In genomic region chr21:43884012-43884860, GRCh38 we compare ENCODE assay signal across 8 cellular contexts. TPM values are rescaled to one million over a fixed set of nuclear protein-coding genes. Genes with fewer than 3 reads are reported as not detected.
A peak's percentile ranks its signal among the peaks of the same experiment; 100 is the strongest.
DNase-seq lines count a peak whose midpoint lies in the region; ATAC-seq and TF ChIP-seq lines count a peak whose summit lies in the region.

No MANE protein-coding gene starts in this region.

- H3K4me3 Mint-ChIP-seq in CD4-positive, CD25-positive, alpha-beta regulatory T cell = peak overlapping the region in 3 of 4 donors; percentile 53 to 70 (median 54)

- H3K4me1 ChIP-seq in CD4-positive, CD25-positive, alpha-beta regulatory T cell (ENCODE audit: control insufficient read depth, insufficient read depth, low read length, poor library complexity, severe bottlenecking) = peaks cover 45% of the 10 kb centered on the region
- H3K4me1 ChIP-seq in right cardiac atrium (ENCODE audit: control insufficient read depth, insufficient read depth, low read length) = peaks cover 16% of the 10 kb centered on the region
- peaks cover 2% of the 10 kb centered on the region for H3K4me1 ChIP-seq in thymus (ENCODE audit: control insufficient read depth, insufficient read depth, low read length)

- H3K27me3 ChIP-seq in CD4-positive, CD25-positive, alpha-beta regulatory T cell (ENCODE audit: control insufficient read depth, insufficient read depth, low read length) = no peaks in the 10 kb centered on the region
- H3K27me3 ChIP-seq in HL-60 (ENCODE audit: insufficient read depth, poor library complexity, severe bottlenecking) (no peaks in the 10 kb centered on the region), right cardiac atrium (ENCODE audit: control insufficient read depth, insufficient read depth) (no peaks in the 10 kb centered on the region), thymus (ENCODE audit: control insufficient read depth, insufficient read depth) (no peaks in the 10 kb centered on the region)

- no peak for TF ChIP-seq CTCF in HL-60 (IDR thresholded peaks at IDR 0.05; ENCODE audit: insufficient read depth, low read length)

- no peaks in the 10 kb centered on the region for H3K9me3 Mint-ChIP-seq in CD4-positive, CD25-positive, alpha-beta regulatory T cell

- H3K4me1 Mint-ChIP-seq in CD4-positive, CD25-positive, alpha-beta regulatory T cell = peaks cover 14 to 75% (median 39%) of the 10 kb centered on the region in 4 donors

- H3K36me3 Mint-ChIP-seq in CD4-positive, CD25-positive, alpha-beta regulatory T cell = peaks cover 18% of the 10 kb centered on the region

- H3K27me3 Mint-ChIP-seq in CD4-positive, CD25-positive, alpha-beta regulatory T cell = no peaks in the 10 kb centered on the region

- no peaks in the 10 kb centered on the region for H3K9me3 ChIP-seq in CD4-positive, CD25-positive, alpha-beta regulatory T cell (ENCODE audit: control insufficient read depth in 2 of 2, low read length in 2 of 2)
- H3K9me3 ChIP-seq in right cardiac atrium (ENCODE audit: control insufficient read depth, low read length) (no peaks in the 10 kb centered on the region), thymus (ENCODE audit: control insufficient read depth) (no peaks in the 10 kb centered on the region)

- peak overlapping the region; percentile 72 to 91 (median 86) for H3K27ac Mint-ChIP-seq in CD4-positive, CD25-positive, alpha-beta regulatory T cell

- DNase-seq in CD4-positive, CD25-positive, alpha-beta regulatory T cell = peak in 1 of 3 donors; percentile 42
- DNase-seq in HL-60 (ENCODE audit: low read depth in 1 of 2, low spot score in 1 of 2) (peak; percentile 57 to 70), right cardiac atrium (peak in 1 of 3 donors; percentile 73), DMS79 (lab: John Stamatoyannopoulos, UW) (no peak)
- DNase-seq in activated CD4-positive, alpha-beta T cell treated with anti-CD3 and anti-CD28 coated beads, Interleukin-2, amount 50 U/mL, for 1 hour = peak; percentile 21

- H3K36me3 ChIP-seq in CD4-positive, CD25-positive, alpha-beta regulatory T cell (ENCODE audit: control insufficient read depth, insufficient read depth, low read length) = peaks cover 9% of the 10 kb centered on the region
- H3K36me3 ChIP-seq in thymus (ENCODE audit: control insufficient read depth, insufficient read depth) = peaks cover 17% of the 10 kb centered on the region

- WGBS in right cardiac atrium = 19% methylated on average over 16 of the region's 16 CpGs
- 27% methylated on average over 16 of the region's 16 CpGs for WGBS in thymus

- peak overlapping the region; percentile 60 for H3K27ac ChIP-seq in CD4-positive, CD25-positive, alpha-beta regulatory T cell (ENCODE audit: insufficient read depth, low read length, poor library complexity, severe bottlenecking)
- no peak overlapping the region for H3K27ac ChIP-seq in HL-60 (replicated peaks)
- peak overlapping the region; percentile 26 for H3K27ac ChIP-seq in right cardiac atrium (ENCODE audit: low read length)
- peak overlapping the region; percentile 20 for H3K27ac ChIP-seq in thymus (ENCODE audit: low read depth)

- intact Hi-C loops in right cardiac atrium (cut with DNase I) = loop anchor here in 1 of 4 donors (5.0 kb wide), 1 partner anchor 38 kb away; no protein-coding TSS in a partner anchor

- peak; percentile 64 to 69 for ATAC-seq in CD4-positive, CD25-positive, alpha-beta regulatory T cell (ENCODE audit: low read depth in 2 of 2)
- peak; percentile 66 to 76 for ATAC-seq in right cardiac atrium
- ATAC-seq in HG03460 (IDR thresholded peaks at IDR 0.05; ENCODE audit: unreplicated experiment) = no peak
- ATAC-seq in HG02642 (IDR thresholded peaks at IDR 0.05; ENCODE audit: poor library complexity, unreplicated experiment) = no peak

- no peak overlapping the region for H3K4me3 ChIP-seq in CD4-positive, CD25-positive, alpha-beta regulatory T cell (ENCODE audit: low read depth, low read length)
- no peak overlapping the region for H3K4me3 ChIP-seq in HL-60 (replicated peaks; ENCODE audit: insufficient read depth, low read length)
- no peak overlapping the region for H3K4me3 ChIP-seq in right cardiac atrium (ENCODE audit: low read length)
- H3K4me3 ChIP-seq in thymus (ENCODE audit: low read length) = no peak overlapping the region

RNA-seq across cellular contexts. Expression of gene AGPAT3, which starts 19.2 kb away (rescaled TPM):
- total RNA-seq in CD4-positive, CD25-positive, alpha-beta regulatory T cell = 67.8 TPM
- polyA plus RNA-seq in CD4-positive, CD25-positive, alpha-beta regulatory T cell = 10 to 100 TPM; 13.3 to 19.8 (median 17.4) TPM
- 10 to 100 TPM; 50.6 to 71.1 (median 62.5) TPM for total RNA-seq in right cardiac atrium
- polyA plus RNA-seq in right cardiac atrium = 32.0 TPM
- polyA plus RNA-seq in thymus = 16.2 TPM

Comparison
In these comparisons a context has a peak if more than half of its experiments do, and no peak if none do; other contexts are left out.
1. ATAC-seq: peak in CD4-positive, CD25-positive, alpha-beta regulatory T cell (2 of 2) and right cardiac atrium (2 of 2); none in HG03460 (single experiment) and HG02642 (single experiment).